Comparison of ENCODE assay signal across 7 cellular contexts in genomic region chr3:152607179-152607578, GRCh38.
"Had no signal": no experiment of that assay in that cellular context is flagged by ENCODE, and none has a peak within 500 bp of the region (broad histone marks: within the 10 kb centered on the region; RNA-seq: fewer than 3 reads in every experiment).

No MANE protein-coding gene starts in this region.

- H3K4me2 ChIP-seq: KMS-11 had no signal

- FAIRE-seq: HepG2, HTR-8/SVneo had no signal

- H3K27ac ChIP-seq: HL-60, KMS-11 had no signal

- DNase-seq: IMR-90, KBM-7, KG1 had no signal

- ATAC-seq: HepG2 had no signal

- H3K9ac ChIP-seq: KMS-11 had no signal
